ENCODE assay signal across 24 cellular contexts in the genomic region with DNA sequence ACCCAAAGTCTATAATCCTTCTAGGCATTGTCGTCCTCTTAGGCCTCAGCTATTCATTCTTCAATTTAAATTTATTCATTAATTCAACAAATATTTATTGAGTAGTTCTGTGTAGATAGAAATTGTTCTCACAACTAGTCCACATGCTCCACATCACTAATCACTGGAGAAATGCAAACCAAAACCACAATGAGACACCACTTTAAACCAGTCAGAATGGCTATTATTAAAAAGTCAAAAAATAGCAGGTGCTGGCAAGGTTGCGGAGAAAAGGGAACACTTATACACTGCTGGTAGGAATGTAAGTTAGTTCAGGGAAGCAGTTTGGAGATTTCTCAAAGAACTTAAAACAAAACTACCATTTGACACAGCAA. TPM values are rescaled to one million over a fixed set of nuclear protein-coding genes. Genes with fewer than 3 reads are reported as not detected.
DNase-seq lines count a peak whose midpoint lies in the region; ATAC-seq and TF ChIP-seq lines count a peak whose summit lies in the region.
"Had no signal": no experiment of that assay in that cellular context is flagged by ENCODE, and none has a peak within 500 bp of the region (broad histone marks: within the 10 kb centered on the region; RNA-seq: fewer than 3 reads in every experiment).

No MANE protein-coding gene starts in this region.

- H3K9ac ChIP-seq in smooth muscle cell (ENCODE audit: low read depth): no peak overlapping the region

- H3K27ac ChIP-seq in RWPE1 (peak overlapping the region; percentile 86), smooth muscle cell (ENCODE audit: low read depth) (peak overlapping the region; percentile 32)
- H3K27ac ChIP-seq: dorsolateral prefrontal cortex, hepatocyte, spleen, tibial artery had no signal

- POLR2A ChIA-PET in RWPE1 (lab: Yijun Ruan, JAX; ENCODE audit: low non-redundant PET): no interaction called here

- TF ChIP-seq CTCF in RWPE1 (conservative IDR thresholded peaks at IDR 0.05; ENCODE audit: low read depth): no peak
- no peak for TF ChIP-seq CTCF in smooth muscle cell (IDR thresholded peaks at IDR 0.05; ENCODE audit: borderline replicate concordance, insufficient read depth, poor library complexity, severe bottlenecking)

- H3K9me3 ChIP-seq in smooth muscle cell (replicated peaks; ENCODE audit: low read depth): no peaks in the 10 kb centered on the region
- H3K9me3 ChIP-seq: spleen, tibial artery had no signal

- H3K79me2 ChIP-seq in smooth muscle cell (ENCODE audit: low read depth): no peaks in the 10 kb centered on the region
- H3K79me2 ChIP-seq: hepatocyte had no signal

- H4K20me1 ChIP-seq in smooth muscle cell (ENCODE audit: low read depth): no peaks in the 10 kb centered on the region

- ATAC-seq in HG03196 (IDR thresholded peaks at IDR 0.05; ENCODE audit: unreplicated experiment): no peak
- ATAC-seq in HG02852 (IDR thresholded peaks at IDR 0.05; ENCODE audit: unreplicated experiment): no peak
- ATAC-seq: activated CD4-positive, alpha-beta T cell treated with anti-CD3 and anti-CD28 coated beads for 36 hours; activated CD8-positive, alpha-beta T cell treated with anti-CD3 and anti-CD28 coated beads, Interleukin-2, amount 10 ng/mL, durations not matched to agents 7 days and 5 days had no signal

- no peak overlapping the region for H3K4me3 ChIP-seq in smooth muscle cell
- H3K4me3 ChIP-seq: dorsolateral prefrontal cortex, hepatocyte, lung, spleen, tibial artery had no signal

- H3F3A ChIP-seq in smooth muscle cell (ENCODE audit: low read depth): no peaks in the 10 kb centered on the region

- no peak overlapping the region for H2AFZ ChIP-seq in smooth muscle cell (ENCODE audit: low read depth)
- H2AFZ ChIP-seq: hepatocyte had no signal

- CTCF ChIA-PET in RWPE1 (lab: Yijun Ruan, JAX): no interaction called here

- no peaks in the 10 kb centered on the region for H3K36me3 ChIP-seq in smooth muscle cell (ENCODE audit: low read depth)
- H3K36me3 ChIP-seq: spleen, tibial artery had no signal

- H3K27me3 ChIP-seq in smooth muscle cell (ENCODE audit: low read depth): no peaks in the 10 kb centered on the region
- H3K27me3 ChIP-seq: dorsolateral prefrontal cortex, hepatocyte, spleen, tibial artery had no signal

- no peaks in the 10 kb centered on the region for H3K4me1 ChIP-seq in smooth muscle cell (ENCODE audit: low read depth)

- H3K4me2 ChIP-seq in smooth muscle cell: no peak overlapping the region
- H3K4me2 ChIP-seq: hepatocyte had no signal

- DNase-seq in EL (peak; percentile 36), RWPE1 (ENCODE audit: low spot score) (no peak), kidney tubule cell (ENCODE audit: low spot score) (peak; percentile 6), smooth muscle cell (lab: John Stamatoyannopoulos, UW; ENCODE audit: unreplicated experiment) (no peak)
- no peak for DNase-seq in activated CD4-positive, alpha-beta T cell treated with anti-CD3 and anti-CD28 coated beads for 1 hour
- DNase-seq: activated CD4-positive, alpha-beta T cell treated with anti-CD3 and anti-CD28 coated beads for 36 hours; activated CD8-positive, alpha-beta T cell treated with anti-CD3 and anti-CD28 coated beads, Interleukin-2, amount 10 ng/mL, durations not matched to agents 7 days and 5 days; activated naive CD4-positive, alpha-beta T cell treated with anti-CD3 and anti-CD28 coated beads, Interleukin-2, amount 50 U/mL, for 16 hours; C1 segment of cervical spinal cord; DMS53; dorsolateral prefrontal cortex; MM.1S; NCI-H2029; NCI-H524 treated with DMSO at 0.1 percent for 48 hours; SHP77 treated with DMSO at 0.1 percent for 48 hours; spleen; stimulated activated CD4-positive, alpha-beta T cell treated with anti-CD3 and anti-CD28 coated beads, Interleukin-2, amount 100 ng/mL, for 24 hours; stimulated activated CD8-positive, alpha-beta memory T cell treated with anti-CD3 and anti-CD28 coated beads, Interleukin-4, amount 100 ng/mL, for 48 hours; SW 1271; tibial artery had no signal

- 91% methylated on average over 2 of the region's 2 CpGs for WGBS in smooth muscle cell (ENCODE audit: low lambda C conversion rate)

RNA-seq across cellular contexts. Expression of a gene that starts 51.1 kb away (rescaled TPM):
- total RNA-seq in smooth muscle cell: 4.1 and 5.5 TPM in 2 replicates
- 2.3 and 2.9 TPM in 2 replicates for polyA plus RNA-seq in smooth muscle cell

Comparison
In these comparisons a context has a peak if more than half of its experiments do, and no peak if none do; other contexts are left out.
1. DNase-seq: peak in EL (single experiment) and kidney tubule cell (single experiment); none in RWPE1 (single experiment), smooth muscle cell (single experiment) and activated CD4-positive, alpha-beta T cell treated with anti-CD3 and anti-CD28 coated beads for 1 hour (single experiment).